26 cellular contexts compared by ENCODE assay signal in genomic region chr20:48241482-48241881, GRCh38.
"Had no signal": no experiment of that assay in that cellular context is flagged by ENCODE, and none has a peak within 500 bp of the region (broad histone marks: within the 10 kb centered on the region; RNA-seq: fewer than 3 reads in every experiment).

No MANE protein-coding gene starts in this region.

- DNase-seq: activated CD4-positive, alpha-beta memory T cell treated with anti-CD3 and anti-CD28 coated beads, Interleukin-2, amount 10 ng/mL, durations not matched to agents 7 days and 5 days; activated CD4-positive, alpha-beta T cell treated with anti-CD3 and anti-CD28 coated beads for 1 hour; activated CD4-positive, alpha-beta T cell treated with anti-CD3 and anti-CD28 coated beads for 4 hours; activated CD4-positive, alpha-beta T cell treated with anti-CD3 and anti-CD28 coated beads, Interleukin-2, amount 10 ng/mL, durations not matched to agents 7 days and 5 days; activated CD4-positive, alpha-beta T cell treated with anti-CD3 and anti-CD28 coated beads, Interleukin-2, amount 50 U/mL, for 4 hours; activated CD8-positive, alpha-beta memory T cell treated with anti-CD3 and anti-CD28 coated beads, Interleukin-2, amount 50 U/mL, for 48 hours; activated naive CD4-positive, alpha-beta T cell treated with anti-CD3 and anti-CD28 coated beads for 36 hours; activated naive CD8-positive, alpha-beta T cell treated with anti-CD3 and anti-CD28 coated beads for 36 hours; activated naive CD8-positive, alpha-beta T cell treated with anti-CD3 and anti-CD28 coated beads, Interleukin-2, amount 50 U/mL, for 24 hours; activated T-cell treated with anti-CD3 and anti-CD28 coated beads for 4 hours; activated T-cell treated with anti-CD3 and anti-CD28 coated beads, Interleukin-2, amount 50 U/mL, for 24 hours; activated T-cell treated with anti-CD3 and anti-CD28 coated beads, Interleukin-2, amount 50 U/mL, for 72 hours; adrenal gland; amygdala; dorsolateral prefrontal cortex; effector memory CD4-positive, alpha-beta T cell; erythroblast; foreskin keratinocyte; gastrocnemius medialis; glutamatergic neuron; heart left ventricle; T-helper 2 cell had no signal

- H3K4me1 ChIP-seq: foreskin keratinocyte, gastrocnemius medialis had no signal

- H3K4me3 ChIP-seq: adrenal gland, coronary artery, dorsolateral prefrontal cortex, esophagus muscularis mucosa, gastrocnemius medialis, heart left ventricle had no signal

- ATAC-seq: activated naive CD8-positive, alpha-beta T cell treated with anti-CD3 and anti-CD28 coated beads, Interleukin-2, amount 50 U/mL, for 24 hours; activated T-cell treated with anti-CD3 and anti-CD28 coated beads, Interleukin-2, amount 50 U/mL, for 72 hours; foreskin keratinocyte; gastrocnemius medialis; heart left ventricle; WTC11 had no signal

- H3K9me3 ChIP-seq: adrenal gland, esophagus muscularis mucosa, gastrocnemius medialis, heart left ventricle had no signal

- H3K27ac ChIP-seq: adrenal gland, coronary artery, dorsolateral prefrontal cortex, esophagus muscularis mucosa, foreskin keratinocyte, gastrocnemius medialis, heart left ventricle, VCaP had no signal

- H3K36me3 ChIP-seq: adrenal gland, esophagus muscularis mucosa, gastrocnemius medialis, heart left ventricle had no signal

- H3K27me3 ChIP-seq: adrenal gland, esophagus muscularis mucosa, gastrocnemius medialis, heart left ventricle had no signal
